Comparison of ENCODE assay signal across 22 cellular contexts in the genomic region with DNA sequence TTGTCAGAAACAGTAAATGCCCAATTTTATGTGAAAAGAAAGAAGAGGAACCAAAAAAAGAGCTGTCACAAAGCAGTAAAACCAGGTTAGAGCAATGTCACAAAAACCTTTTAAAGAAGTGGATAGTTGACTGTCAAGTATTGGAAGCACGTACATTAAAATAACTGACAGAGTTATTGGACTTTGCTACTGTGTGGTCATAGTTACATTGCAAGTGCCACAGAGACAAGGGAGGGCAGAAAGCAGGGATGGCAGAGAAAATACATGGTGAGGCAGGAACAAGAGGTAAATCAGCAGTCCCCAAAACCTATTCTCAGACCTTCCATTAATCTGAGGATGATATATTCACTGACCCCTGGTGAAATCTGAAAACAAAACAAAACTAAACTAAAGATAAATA.
"Had no signal": no experiment of that assay in that cellular context is flagged by ENCODE, and none has a peak within 500 bp of the region (broad histone marks: within the 10 kb centered on the region; RNA-seq: fewer than 3 reads in every experiment).

No MANE protein-coding gene starts in this region.

- H3K27me3 Mint-ChIP-seq: T-cell had no signal

- H3K4me3 ChIP-seq: MG63, SJSA1, SK-N-MC had no signal

- H3K4me1 ChIP-seq: SJSA1 had no signal

- H3K27ac ChIP-seq: HL-60, SJSA1, SK-N-MC had no signal

- H3K27me3 ChIP-seq: MG63, SJSA1 had no signal

- ATAC-seq: T-cell had no signal

- H3K27ac Mint-ChIP-seq: T-cell had no signal

- H3K4me3 Mint-ChIP-seq: T-cell had no signal

- H3K36me3 ChIP-seq: MG63, SJSA1 had no signal

- H3K4me1 Mint-ChIP-seq: T-cell had no signal

- DNase-seq: KBM-7, MG63, NCI-H1092 treated with DMSO at 0.1 percent for 48 hours, NCI-H1436, NCI-H187, NCI-H2029, NCI-H2081 treated with DMSO at 0.1 percent for 48 hours, NCI-H2171, NCI-H226, NCI-H446, NCI-H510A, NCI-H524 treated with DMSO at 0.1 percent for 48 hours, NCI-H69, NCI-H774, Right ventricle myocardium superior, RPMI8226, SIG-M5, SW 1271, T-cell had no signal

- H3K36me3 Mint-ChIP-seq: T-cell had no signal
